In the genomic region with DNA sequence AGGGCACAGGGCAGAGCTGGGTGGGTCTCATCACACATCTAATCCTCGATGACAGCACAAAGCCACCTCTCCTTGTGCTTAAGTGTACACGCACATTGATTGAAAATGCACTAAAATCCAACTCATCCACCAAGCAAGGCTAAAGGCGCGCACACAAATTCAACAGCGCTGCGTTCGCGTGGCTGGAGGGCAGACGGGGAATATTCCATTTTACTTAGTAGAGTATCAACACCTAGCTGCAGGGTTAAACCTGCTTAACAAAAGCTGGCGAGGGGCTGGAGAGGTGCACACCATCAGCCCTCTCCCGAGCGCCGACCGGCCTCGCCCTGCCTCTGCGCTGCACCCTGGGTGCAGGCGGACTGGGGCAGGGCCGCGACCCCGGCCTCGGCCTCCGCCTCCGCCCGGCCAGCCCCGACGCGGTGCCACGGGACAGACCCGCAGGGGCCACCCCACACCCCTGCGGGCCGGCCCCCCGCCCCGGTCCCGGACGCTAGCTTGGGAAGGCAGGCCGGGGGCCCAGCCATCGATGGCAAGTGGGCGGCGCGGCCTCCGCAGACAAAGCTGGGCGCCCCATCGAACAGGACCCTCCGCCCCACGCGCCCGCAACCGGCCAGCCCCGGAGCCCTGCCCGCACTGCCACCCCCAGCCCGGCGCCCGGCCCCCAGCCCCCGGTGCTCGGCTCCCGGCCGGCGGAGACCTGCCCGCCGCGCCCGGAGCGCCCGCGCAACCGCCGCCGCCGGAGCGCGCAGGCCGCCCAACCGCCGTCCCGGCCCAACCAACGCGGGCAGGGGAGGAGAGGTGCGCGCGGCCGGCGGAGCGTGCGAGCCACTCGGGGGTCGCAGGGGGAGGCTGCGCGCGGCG, we compare ENCODE assay signal across 1 cellular context.
TF ChIP-seq lines count a peak whose summit lies in the region.

No MANE protein-coding gene starts in this region.

TF ChIP-seq in endothelial cell of umbilical vein, 7 proteins besides CTCF, POLR2A, EP300 and RAD21 (continued from another document):
- TF ChIP-seq, protein P1, sequence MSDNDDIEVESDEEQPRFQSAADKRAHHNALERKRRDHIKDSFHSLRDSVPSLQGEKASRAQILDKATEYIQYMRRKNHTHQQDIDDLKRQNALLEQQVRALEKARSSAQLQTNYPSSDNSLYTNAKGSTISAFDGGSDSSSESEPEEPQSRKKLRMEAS (IDR thresholded peaks at IDR 0.05; ENCODE audit: insufficient read depth, insufficient read length), result no peak
- TF ChIP-seq GATA2 (IDR thresholded peaks at IDR 0.05; ENCODE audit: insufficient read depth, insufficient read length, low read depth, low read length) (no peak), POLR2AphosphoS5 (IDR thresholded peaks at IDR 0.05; ENCODE audit: insufficient read depth, low read depth, low read length) (no peak)
TF ChIP-seq in endothelial cell of umbilical vein: peak in this region for 0.
